Comparison of ENCODE assay signal across 20 cellular contexts in genomic region chr2:239171643-239172042, GRCh38.
DNase-seq lines count a peak whose midpoint lies in the region; ATAC-seq, FAIRE-seq and TF ChIP-seq lines count a peak whose summit lies in the region.
"Had no signal": no experiment of that assay in that cellular context is flagged by ENCODE, and none has a peak within 500 bp of the region (broad histone marks: within the 10 kb centered on the region; RNA-seq: fewer than 3 reads in every experiment).

No MANE protein-coding gene starts in this region.

- H3K4me1 ChIP-seq in IMR-90 (ENCODE audit: control insufficient read depth, insufficient read depth, low read length) (no peaks in the 10 kb centered on the region), mammary epithelial cell (ENCODE audit: insufficient read depth, low read length) (no peaks in the 10 kb centered on the region)

- H2BK5ac ChIP-seq in IMR-90 (ENCODE audit: low read depth, low read length, poor library complexity, severe bottlenecking): no peak overlapping the region

- no peak for TF ChIP-seq POLR2A in IMR-90 (IDR thresholded peaks at IDR 0.05; ENCODE audit: low read depth, low read length)

- no peak overlapping the region for H3K18ac ChIP-seq in IMR-90 (ENCODE audit: low read depth, low read length)

- H2AK9ac ChIP-seq in IMR-90 (replicated peaks; ENCODE audit: low read depth, low read length, poor library complexity): no peak overlapping the region

- no peak for ATAC-seq in IMR-90 (ENCODE audit: low read depth)
- no peak for ATAC-seq in activated naive CD4-positive, alpha-beta T cell treated with anti-CD3 and anti-CD28 coated beads, Interleukin-2, amount 50 U/mL, for 72 hours
- ATAC-seq: GM23338 had no signal

- H3K36me3 ChIP-seq in IMR-90 (ENCODE audit: control insufficient read depth, insufficient read depth, low read length) (peaks cover 19% of the 10 kb centered on the region), mammary epithelial cell (ENCODE audit: insufficient read depth, low read length) (no peaks in the 10 kb centered on the region)

- H2AK5ac ChIP-seq in IMR-90 (ENCODE audit: low read depth, low read length): no peak overlapping the region

- H3K27ac ChIP-seq in IMR-90 (ENCODE audit: insufficient read depth, low read length) (no peak overlapping the region), mammary epithelial cell (ENCODE audit: insufficient read depth, low read depth, low read length) (no peak overlapping the region)
- H3K27ac ChIP-seq: 22Rv1 had no signal

- CTCF ChIA-PET in IMR-90 (lab: Yijun Ruan, JAX) (no interaction called here), mammary epithelial cell (lab: Charles Lee; ENCODE audit: low non-redundant PET) (no interaction called here)

- H3K14ac ChIP-seq in IMR-90 (replicated peaks; ENCODE audit: low read depth, low read length): no peak overlapping the region

- no peak overlapping the region for H2BK15ac ChIP-seq in IMR-90 (ENCODE audit: low read depth, low read length)

- H3K4me3 ChIP-seq in IMR-90 (ENCODE audit: insufficient read depth, low read depth, low read length) (no peak overlapping the region), mammary epithelial cell (replicated peaks in 1 of 3; ENCODE audit: insufficient read depth in 1 of 3, low read depth in 2 of 3, low read length in 3 of 3) (no peak overlapping the region)
- H3K4me3 ChIP-seq: GM23338 had no signal

- peaks cover 19 to 26% of the 10 kb centered on the region in 2 donors for H3K9me3 Mint-ChIP-seq in activated naive CD4-positive, alpha-beta T cell treated with anti-CD3 and anti-CD28 coated beads, Interleukin-2, amount 50 U/mL, for 72 hours

- H3K9me3 ChIP-seq in IMR-90 (ENCODE audit: control insufficient read depth, insufficient read depth, low read length) (peaks cover 8% of the 10 kb centered on the region; the same call in 1 of the 2 replicates), mammary epithelial cell (replicated peaks; ENCODE audit: insufficient read depth, low read length) (no peaks in the 10 kb centered on the region)

- DNase-seq in DMS53 (lab: John Stamatoyannopoulos, UW) (peak; percentile 16), DMS53 treated with DMSO at 0.1 percent for 48 hours (lab: John Stamatoyannopoulos, UW; ENCODE audit: unreplicated experiment) (no peak), IMR-90 (no peak), amniotic epithelial cell (ENCODE audit: low read depth) (peak; percentile 11), frontal cortex (ENCODE audit: low spot score in 2 of 2) (no peak), NCI-H82 treated with DMSO at 0.1 percent for 48 hours (lab: John Stamatoyannopoulos, UW; ENCODE audit: unreplicated experiment) (no peak), mammary epithelial cell (no peak)
- DNase-seq in activated naive CD4-positive, alpha-beta T cell treated with anti-CD3 and anti-CD28 coated beads, Interleukin-2, amount 50 U/mL, for 72 hours (ENCODE audit: low spot score in 2 of 2): no peak
- DNase-seq: GDM1, HCEC 1CT, NCI-H1417, NCI-H187, NCI-H2107, NCI-H226, NCI-H524, NCI-H82 had no signal

- H3K27ac Mint-ChIP-seq in activated naive CD4-positive, alpha-beta T cell treated with anti-CD3 and anti-CD28 coated beads, Interleukin-2, amount 50 U/mL, for 72 hours: no peak overlapping the region
- H3K27ac Mint-ChIP-seq: B cell, GM23338 had no signal

- H2AFZ ChIP-seq in IMR-90 (replicated peaks; ENCODE audit: low read length, poor library complexity): no peak overlapping the region
- H2AFZ ChIP-seq in mammary epithelial cell (ENCODE audit: low read depth, low read length): no peak overlapping the region
- H2AFZ ChIP-seq: GM23338 had no signal

- no peak overlapping the region for H2BK20ac ChIP-seq in IMR-90 (ENCODE audit: low read depth, low read length)

- H3K4me2 ChIP-seq in IMR-90 (ENCODE audit: low read depth, low read length) (no peak overlapping the region), mammary epithelial cell (ENCODE audit: insufficient read depth, low read depth, low read length) (no peak overlapping the region)
- H3K4me2 ChIP-seq: GM23338 had no signal

- no peak overlapping the region for H3K23ac ChIP-seq in IMR-90 (ENCODE audit: low read depth, low read length)

- FAIRE-seq in frontal cortex (lab: Jason Lieb, UNC): peak; percentile 17
- FAIRE-seq: HTR-8/SVneo had no signal

- H4K91ac ChIP-seq in IMR-90 (ENCODE audit: insufficient read depth, low read depth, low read length): no peak overlapping the region

- H3K4ac ChIP-seq in IMR-90 (ENCODE audit: low read depth, low read length): no peak overlapping the region

- peaks cover 55 to 60% of the 10 kb centered on the region in 2 donors for H3K36me3 Mint-ChIP-seq in activated naive CD4-positive, alpha-beta T cell treated with anti-CD3 and anti-CD28 coated beads, Interleukin-2, amount 50 U/mL, for 72 hours

- intact Hi-C loops in IMR-90 (cut with micrococcal nuclease) (no loop called here), mammary epithelial cell (cut with micrococcal nuclease) (no loop called here)

- H3K9me1 ChIP-seq in IMR-90 (ENCODE audit: insufficient read depth, low read length): no peaks in the 10 kb centered on the region

- BruUV-seq in IMR-90 (replicated peaks; lab: Mats Ljungman, UMichigan): no TSS peak
- no TSS peak for BruUV-seq in mammary epithelial cell (replicated peaks; lab: Mats Ljungman, UMichigan)

- TF ChIP-seq RAD21 in IMR-90 (IDR thresholded peaks at IDR 0.05; ENCODE audit: low read length): no peak

- H4K5ac ChIP-seq in IMR-90 (ENCODE audit: low read depth, low read length): no peak overlapping the region

- no peak overlapping the region for H3K56ac ChIP-seq in IMR-90 (ENCODE audit: extremely low read depth, insufficient read depth, low read length)

- POLR2A ChIA-PET in IMR-90 (lab: Charles Lee; ENCODE audit: unreplicated experiment): no interaction called here

- H4K20me1 ChIP-seq in IMR-90 (ENCODE audit: insufficient read depth, low read length) (no peaks in the 10 kb centered on the region), mammary epithelial cell (ENCODE audit: insufficient read depth, low read length) (no peaks in the 10 kb centered on the region)

- in situ Hi-C loops in IMR-90 (cut with MboI; ENCODE audit: low sequenced_read_pairs) (no loop called here), mammary epithelial cell (cut with MboI; ENCODE audit: low sequenced_read_pairs in 2 of 2) (no loop called here)

- dilution Hi-C loops in IMR-90 (cut with HindIII; ENCODE audit: low sequenced_read_pairs, unreplicated experiment): no loop called here
- dilution Hi-C loops in mammary epithelial cell (cut with HindIII; ENCODE audit: low sequenced_read_pairs): no loop called here

- H3K9ac ChIP-seq in IMR-90 (ENCODE audit: low read depth, low read length) (no peak overlapping the region), mammary epithelial cell (ENCODE audit: insufficient read depth, low read length) (no peak overlapping the region)

- no peaks in the 10 kb centered on the region for H3K79me1 ChIP-seq in IMR-90 (ENCODE audit: low read depth in 1 of 2, low read length in 2 of 2)

- no peak overlapping the region for H2BK120ac ChIP-seq in IMR-90 (ENCODE audit: low read depth, low read length)

- TF ChIP-seq CTCF in IMR-90 (conservative IDR thresholded peaks at IDR 0.05; ENCODE audit: low read depth, low read length) (no peak), mammary epithelial cell (conservative IDR thresholded peaks at IDR 0.05 in 1 of 2, IDR thresholded peaks at IDR 0.05 in 1 of 2; ENCODE audit: extremely low read depth in 1 of 2, insufficient read depth in 1 of 2, low read depth in 1 of 2, low read length in 2 of 2) (no peak)

- no peak overlapping the region for H4K8ac ChIP-seq in IMR-90 (ENCODE audit: low read depth in 2 of 2, low read length in 2 of 2)

- H3K27me3 ChIP-seq in IMR-90 (ENCODE audit: control insufficient read depth, insufficient read depth, low read length) (no peaks in the 10 kb centered on the region), mammary epithelial cell (ENCODE audit: insufficient read depth, low read length) (no peaks in the 10 kb centered on the region)

- H3K79me2 ChIP-seq in mammary epithelial cell (ENCODE audit: insufficient read depth, low read length): no peaks in the 10 kb centered on the region

TF ChIP-seq in IMR-90, 13 proteins besides CTCF, POLR2A, EP300 and RAD21:
- TF ChIP-seq ELK1 (IDR thresholded peaks at IDR 0.05; ENCODE audit: borderline replicate concordance, low read depth, low read length) (no peak), MAFK (IDR thresholded peaks at IDR 0.05; ENCODE audit: low read depth, low read length) (0 out of 2 replicates have a peak, but pooled peaks have one; percentile 21)
TF ChIP-seq in IMR-90: peak in this region for 1.

Comparison
In these comparisons a context has a peak if more than half of its experiments do, and no peak if none do; other contexts are left out.
1. DNase-seq: peak in DMS53 (single experiment) and amniotic epithelial cell (single experiment); none in DMS53 treated with DMSO at 0.1 percent for 48 hours (single experiment), IMR-90 (single experiment), frontal cortex (0 of 2), NCI-H82 treated with DMSO at 0.1 percent for 48 hours (single experiment), mammary epithelial cell (single experiment) and activated naive CD4-positive, alpha-beta T cell treated with anti-CD3 and anti-CD28 coated beads, Interleukin-2, amount 50 U/mL, for 72 hours (0 of 2).